Comparison of ENCODE assay signal across 8 cellular contexts in the genomic region with DNA sequence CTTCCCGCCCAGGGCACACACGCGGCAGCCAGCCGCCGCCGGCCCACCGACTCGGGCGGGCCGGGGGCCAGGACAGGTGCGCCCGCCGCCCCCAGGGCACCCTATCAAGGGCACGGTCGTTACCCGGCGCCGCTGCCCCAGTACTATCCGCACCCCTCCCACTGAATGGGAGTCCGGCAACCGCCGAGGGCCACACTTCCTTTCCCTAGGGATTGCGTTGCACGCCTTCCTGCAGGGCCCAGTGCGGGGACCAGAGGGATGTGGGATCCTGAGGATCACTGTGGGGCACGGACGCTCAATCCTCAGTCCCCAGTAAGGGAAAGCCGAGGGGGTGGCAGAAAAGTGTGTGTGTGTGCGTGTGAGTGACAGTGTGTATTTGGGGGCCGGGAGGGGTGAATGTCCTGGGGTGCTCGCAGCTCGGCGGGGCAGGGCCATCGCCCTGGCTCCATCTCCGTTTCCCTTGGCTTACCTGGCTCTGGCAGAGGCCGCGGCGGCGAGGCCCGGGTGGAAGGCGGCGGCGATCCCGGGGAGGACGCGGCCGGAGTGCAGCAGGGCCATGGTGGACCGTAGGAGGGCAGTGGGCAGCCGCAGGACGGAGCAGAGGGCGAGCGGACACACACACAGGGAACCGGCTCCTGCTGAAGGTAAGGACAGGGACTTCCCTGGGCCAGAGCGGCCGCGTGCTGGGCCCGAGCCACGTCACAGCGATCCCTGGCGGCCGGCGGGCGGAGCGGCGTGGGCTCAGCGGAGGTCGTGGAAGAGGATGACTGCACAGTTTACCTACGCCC.
A peak's percentile ranks its signal among the peaks of the same experiment; 100 is the strongest.
DNase-seq lines count a peak whose midpoint lies in the region; ATAC-seq and TF ChIP-seq lines count a peak whose summit lies in the region.

A gene (minus strand): TSS at position 646 of the 788 bp plus-strand sequence. CDS start 88 bp downstream, at position 558.

- H3K27ac ChIP-seq in 22Rv1 (peak within 1 kb of the TSS; percentile 64), skin epidermis (peak within 1 kb of the TSS; percentile 16 to 91 (median 81))

- ATAC-seq in GM18511 (IDR thresholded peaks at IDR 0.05; ENCODE audit: unreplicated experiment) (peak; percentile 92), HG03039 (IDR thresholded peaks at IDR 0.05; ENCODE audit: unreplicated experiment) (peak; percentile 96)

- H3K4me3 ChIP-seq in iPS-18c (ENCODE audit: insufficient read depth, low read depth, low read length) (peak within 1 kb of the TSS; percentile 96), skin epidermis (peak within 1 kb of the TSS; percentile 60 to 91 (median 86))

- peak; percentile 3 for DNase-seq in NCI-H2081 treated with DMSO at 0.1 percent for 48 hours (lab: John Stamatoyannopoulos, UW)
- DNase-seq in UCSD-AML1 (lab: John Stamatoyannopoulos, UW; ENCODE audit: unreplicated experiment) = peak; percentile 86
- DNase-seq in brain pericyte (ENCODE audit: low read depth, low spot score) = peak; percentile 61

- no peaks in the 10 kb centered on the region for H3K9me3 ChIP-seq in iPS-18c (ENCODE audit: control insufficient read depth, insufficient read depth, low read length)

- peak; percentile 96 for TF ChIP-seq CTCF in 22Rv1 (IDR thresholded peaks at IDR 0.05)

Comparison
In these comparisons a context has a peak if more than half of its experiments do, and no peak if none do; other contexts are left out.
1. Peak in every context shown above with its lines: DNase-seq, ATAC-seq, H3K4me3 ChIP-seq and H3K27ac ChIP-seq.
2. DNase-seq: peak in every context shown above with its lines; median percentile 86 in UCSD-AML1; 61 in brain pericyte; 3 in NCI-H2081 treated with DMSO at 0.1 percent for 48 hours.